In genomic region chr1:153535664-153536585, GRCh38 we compare ENCODE assay signal across 8 cellular contexts. TPM values are rescaled to one million over a fixed set of nuclear protein-coding genes. Genes with fewer than 3 reads are reported as not detected.
DNase-seq lines count a peak whose midpoint lies in the region; ATAC-seq and TF ChIP-seq lines count a peak whose summit lies in the region.

Gene S100A6, minus strand, starts transcription at chr1:153535991. Its CDS starts 652 bp downstream, at chr1:153535339.

- H3K27ac ChIP-seq in PC-3 (ENCODE audit: low read length) = peak within 1 kb of the TSS; percentile 97

- H3K4me3 Mint-ChIP-seq in CD14-positive monocyte = peak within 1 kb of the TSS; percentile 93 to 97

- peaks cover 12% of the 10 kb centered on the region for H3K36me3 ChIP-seq in PC-3 (ENCODE audit: low read depth, low read length)

- H3K4me3 ChIP-seq in HFF-Myc (replicated peaks; ENCODE audit: low read depth, low read length) (peak within 1 kb of the TSS; percentile 81), PC-3 (ENCODE audit: low read length) (peak within 1 kb of the TSS; percentile 73), epithelial cell of proximal tubule (ENCODE audit: low read depth, low read length) (peak within 1 kb of the TSS; percentile 89)

- peak; percentile 93 for DNase-seq in CD14-positive monocyte (ENCODE audit: low spot score)
- no peak for DNase-seq in HFF-Myc (ENCODE audit: extremely low read depth, low read depth)
- peak; percentile 94 for DNase-seq in PC-3
- peak; percentile 84 to 87 for DNase-seq in activated T-cell treated with anti-CD3 and anti-CD28 coated beads, Interleukin-2, amount 50 U/mL, for 48 hours
- no peak for DNase-seq in epithelial cell of proximal tubule (ENCODE audit: low read depth)
- peak; percentile 84 for DNase-seq in mucosa of gallbladder (ENCODE audit: low spot score)
- peak; percentile 69 to 71 for DNase-seq in stimulated activated CD8-positive, alpha-beta memory T cell treated with anti-CD3 and anti-CD28 coated beads, Interleukin-2, amount 100 ng/mL, for 48 hours (ENCODE audit: low read depth in 2 of 2)

- ATAC-seq in PC-3 (peak; percentile 19), HG03342 (IDR thresholded peaks at IDR 0.05; ENCODE audit: unreplicated experiment) (no peak)

- no peak for TF ChIP-seq CTCF in CD14-positive monocyte (IDR thresholded peaks at IDR 0.05)
- TF ChIP-seq CTCF in HFF-Myc (IDR thresholded peaks at IDR 0.05; ENCODE audit: low read depth, low read length, missing control alignments) = no peak
- TF ChIP-seq CTCF in PC-3 (conservative IDR thresholded peaks at IDR 0.05; ENCODE audit: low read depth, low read length) = no peak
- no peak for TF ChIP-seq CTCF in epithelial cell of proximal tubule (conservative IDR thresholded peaks at IDR 0.05; ENCODE audit: low read depth, low read length)

- no peaks in the 10 kb centered on the region for H3K9me3 ChIP-seq in PC-3 (ENCODE audit: low read length)

- peaks cover 0 to 1% (median 0%) of the 10 kb centered on the region in 7 donors for H3K9me3 Mint-ChIP-seq in CD14-positive monocyte

- H4K20me1 ChIP-seq in PC-3 (ENCODE audit: low read length) = 0 out of 2 replicates have a peak, but pooled peaks cover 3% of the 10 kb centered on the region

- 0 out of 2 replicates have a peak within 1 kb of the TSS, but pooled peaks have one; percentile 8 for H2AFZ ChIP-seq in PC-3 (ENCODE audit: low read length)

- peaks cover 10% of the 10 kb centered on the region for H3F3A ChIP-seq in PC-3 (ENCODE audit: low read length, unreplicated experiment)

- H3K27me3 Mint-ChIP-seq in CD14-positive monocyte (ENCODE audit: low read depth in 3 of 3) = peaks cover 0 to 3% (median 0%) of the 10 kb centered on the region in 3 donors

- peaks cover 72% of the 10 kb centered on the region for H3K4me1 ChIP-seq in PC-3 (ENCODE audit: insufficient read depth, low read length)

- H3K36me3 Mint-ChIP-seq in CD14-positive monocyte = peaks cover 27 to 37% of the 10 kb centered on the region in 2 donors

- peaks cover 27% of the 10 kb centered on the region for H3K79me2 ChIP-seq in PC-3 (ENCODE audit: low read length)

- H3K4me2 ChIP-seq in PC-3 (ENCODE audit: low read length) = peak within 1 kb of the TSS; percentile 84

- H3K9me2 ChIP-seq in PC-3 (replicated peaks; ENCODE audit: low read length) = no peaks in the 10 kb centered on the region

- POLR2A ChIA-PET in PC-3 (lab: Charles Lee; ENCODE audit: unreplicated experiment) = interaction anchor here (0.6 to 4.6 kb wide), 10 partner anchors 28 to 428 kb away, joined by 3 to 47 read pairs (median 6); partner anchors contain the start of genes CHTOP and S100A16

- TSS peak; percentile 10 for BruUV-seq in PC-3 (replicated peaks; lab: Mats Ljungman, UMichigan)

- peaks cover 80% of the 10 kb centered on the region for H3K4me1 Mint-ChIP-seq in CD14-positive monocyte

- H3K27me3 ChIP-seq in PC-3 (ENCODE audit: low read length) = no peaks in the 10 kb centered on the region

- H3K27ac Mint-ChIP-seq in CD14-positive monocyte = peak within 1 kb of the TSS; percentile 96 to 99 (median 97)

- CTCF ChIA-PET in PC-3 (lab: Charles Lee) = interaction anchor here (0.5 to 1.1 kb wide), 4 partner anchors 9 to 90 kb away, joined by 3 to 4 read pairs (median 3); no protein-coding TSS in a partner anchor

- intact Hi-C loops in CD14-positive monocyte (cut with micrococcal nuclease) = no loop called here
- intact Hi-C loops in PC-3 (cut with micrococcal nuclease) = no loop called here

- H3K9ac ChIP-seq in PC-3 (ENCODE audit: low read length) = peak within 1 kb of the TSS; percentile 95

RNA-seq across cellular contexts. Expression of gene S100A6, which starts in this region (rescaled TPM):
- 1,000 to 10,000 TPM; 4,414 to 5,004 TPM for polyA plus RNA-seq in CD14-positive monocyte
- total RNA-seq in PC-3 (2014; rRNA removed) (1,818 and 2,572 TPM in 2 replicates), epithelial cell of proximal tubule (1,217 and 1,569 TPM in 2 replicates), mucosa of gallbladder (824 TPM)

Comparison
In these comparisons a context has a peak if more than half of its experiments do, and no peak if none do; other contexts are left out.
1. DNase-seq: peak in CD14-positive monocyte (single experiment), PC-3 (single experiment), activated T-cell treated with anti-CD3 and anti-CD28 coated beads, Interleukin-2, amount 50 U/mL, for 48 hours (2 of 2), mucosa of gallbladder (single experiment) and stimulated activated CD8-positive, alpha-beta memory T cell treated with anti-CD3 and anti-CD28 coated beads, Interleukin-2, amount 100 ng/mL, for 48 hours (2 of 2); none in HFF-Myc (single experiment) and epithelial cell of proximal tubule (single experiment).
2. Peak in every context shown above with its lines, with median percentiles within 50 percentile points of each other: H3K4me3 ChIP-seq.